ENCODE assay signal across 24 cellular contexts in the genomic region with DNA sequence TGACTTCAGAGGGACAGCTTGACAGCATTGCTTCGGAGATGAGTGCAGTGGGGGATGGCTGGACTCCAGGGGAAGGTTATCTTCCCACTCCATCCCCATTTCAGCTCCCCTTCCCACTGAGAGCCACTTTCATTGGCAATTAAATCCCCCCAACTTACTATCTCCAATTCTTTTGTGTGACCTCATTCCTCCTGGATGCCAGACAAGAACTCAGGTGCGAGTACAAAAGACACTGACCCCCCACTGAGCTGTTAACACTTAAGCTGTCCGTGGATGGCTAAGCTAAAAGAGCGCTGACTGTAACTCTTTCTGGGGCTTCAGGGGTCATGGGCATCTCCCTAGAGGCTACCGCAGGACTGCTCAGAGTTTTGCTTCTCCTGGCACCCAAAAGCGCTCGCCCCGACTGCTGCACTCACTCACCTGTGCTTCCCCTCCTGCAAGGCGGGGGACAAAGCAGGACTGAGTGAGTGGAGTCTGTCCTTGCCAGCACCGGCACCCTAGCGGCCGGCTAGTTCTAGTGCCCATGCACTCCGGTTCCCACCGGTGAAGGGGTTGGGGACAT. TPM values are rescaled to one million over a fixed set of nuclear protein-coding genes. Genes with fewer than 3 reads are reported as not detected.
DNase-seq lines count a peak whose midpoint lies in the region; ATAC-seq, FAIRE-seq and TF ChIP-seq lines count a peak whose summit lies in the region.
"Had no signal": no experiment of that assay in that cellular context is flagged by ENCODE, and none has a peak within 500 bp of the region (broad histone marks: within the 10 kb centered on the region; RNA-seq: fewer than 3 reads in every experiment).

No MANE protein-coding gene starts in this region.

- TF ChIP-seq EP300 in HepG2 (IDR thresholded peaks at IDR 0.05; ENCODE audit: low read depth in 2 of 2, low read length in 2 of 2) (no peak), HepG2 (CRISPR knock-in tag; IDR thresholded peaks at IDR 0.05; ENCODE audit: borderline replicate concordance) (no peak)

- H3K27ac Mint-ChIP-seq in activated naive CD4-positive, alpha-beta T cell treated with anti-CD3 and anti-CD28 coated beads, Interleukin-2, amount 10 ng/mL, durations not matched to agents 7 days and 5 days, result no peak overlapping the region
- H3K27ac Mint-ChIP-seq: activated CD4-positive, alpha-beta memory T cell treated with anti-CD3 and anti-CD28 coated beads, Interleukin-2, amount 10 ng/mL, durations not matched to agents 7 days and 5 days; CD14-positive monocyte had no signal

- DNase-seq in AG10803 (ENCODE audit: low read depth) (no peak), epithelial cell of esophagus (ENCODE audit: low read depth) (no peak), HepG2 (ENCODE audit: low spot score) (peak; percentile 20), dermis blood vessel endothelial cell (no peak)
- no peak for DNase-seq in activated naive CD4-positive, alpha-beta T cell treated with anti-CD3 and anti-CD28 coated beads, Interleukin-2, amount 10 ng/mL, durations not matched to agents 7 days and 5 days
- no peak for DNase-seq in activated naive CD4-positive, alpha-beta T cell treated with anti-CD3 and anti-CD28 coated beads, Interleukin-2, amount 50 U/mL, for 16 hours
- DNase-seq: activated CD4-positive, alpha-beta memory T cell treated with anti-CD3 and anti-CD28 coated beads, Interleukin-2, amount 10 ng/mL, durations not matched to agents 7 days and 5 days; activated naive CD4-positive, alpha-beta T cell treated with Interleukin-2 at 50 U/mL for 16 hours; anterior cingulate cortex; DMS 273 treated with DMSO at 0.1 percent for 48 hours; foreskin melanocyte; GF-D8; lower lobe of right lung; NCI-H1048; NCI-H2029; NCI-H446 treated with DMSO at 0.1 percent for 48 hours had no signal

- no peak overlapping the region for H3K4me2 ChIP-seq in HepG2 (ENCODE audit: low read depth, low read length)

- H3K4me3 Mint-ChIP-seq in activated naive CD4-positive, alpha-beta T cell treated with anti-CD3 and anti-CD28 coated beads, Interleukin-2, amount 10 ng/mL, durations not matched to agents 7 days and 5 days, result no peak overlapping the region
- H3K4me3 Mint-ChIP-seq: activated CD4-positive, alpha-beta memory T cell treated with anti-CD3 and anti-CD28 coated beads, Interleukin-2, amount 10 ng/mL, durations not matched to agents 7 days and 5 days; CD14-positive monocyte; central memory CD8-positive, alpha-beta T cell had no signal

- no peak for TF ChIP-seq POLR2A in HepG2 (IDR thresholded peaks at IDR 0.05; ENCODE audit: insufficient read depth in 1 of 2, low read depth in 2 of 2, low read length in 2 of 2)

- no peaks in the 10 kb centered on the region for H3K9me3 ChIP-seq in HUES64 (ENCODE audit: insufficient read depth, low read depth, low read length)
- H3K9me3 ChIP-seq in HepG2 (ENCODE audit: low read length), result peaks cover 4% of the 10 kb centered on the region; the same call in 1 of the 2 replicates
- H3K9me3 ChIP-seq: lower lobe of right lung had no signal

- POLR2A ChIA-PET in HepG2 (lab: Yijun Ruan, JAX), result no interaction called here

- no peak overlapping the region for H3K4me3 ChIP-seq in AG10803 (ENCODE audit: low read length)
- peak overlapping the region; percentile 43 for H3K4me3 ChIP-seq in HUES64 (ENCODE audit: low read length)
- H3K4me3 ChIP-seq in epithelial cell of esophagus (ENCODE audit: low read length), result no peak overlapping the region
- no peak overlapping the region; a peak in 1 of 6 replicates for H3K4me3 ChIP-seq in HepG2 (replicated peaks in 1 of 3; ENCODE audit: insufficient read depth in 1 of 3, low read depth in 2 of 3, low read length in 3 of 3)
- H3K4me3 ChIP-seq: lower lobe of right lung had no signal

- no peaks in the 10 kb centered on the region for H3K36me3 ChIP-seq in HUES64 (ENCODE audit: insufficient read depth, low read length)
- H3K36me3 ChIP-seq in HepG2 (replicated peaks in 1 of 2; ENCODE audit: control insufficient read depth in 1 of 2, insufficient read depth in 2 of 2, low read length in 2 of 2), result no peaks in the 10 kb centered on the region
- H3K36me3 ChIP-seq: lower lobe of right lung had no signal

- H3K9me3 Mint-ChIP-seq in activated naive CD4-positive, alpha-beta T cell treated with anti-CD3 and anti-CD28 coated beads, Interleukin-2, amount 10 ng/mL, durations not matched to agents 7 days and 5 days, result no peaks in the 10 kb centered on the region
- H3K9me3 Mint-ChIP-seq: activated CD4-positive, alpha-beta memory T cell treated with anti-CD3 and anti-CD28 coated beads, Interleukin-2, amount 10 ng/mL, durations not matched to agents 7 days and 5 days; central memory CD8-positive, alpha-beta T cell had no signal

- H3K27me3 ChIP-seq in HUES64 (ENCODE audit: insufficient read depth, low read length), result no peaks in the 10 kb centered on the region
- peaks cover 0 to 16% of the 10 kb centered on the region in 2 experiments; a peak in 1 of 5 replicates for H3K27me3 ChIP-seq in HepG2 (ENCODE audit: control insufficient read depth in 1 of 2, insufficient read depth in 2 of 2, low read length in 2 of 2)

- intact Hi-C loops in HepG2 (cut with micrococcal nuclease; ENCODE audit: unreplicated experiment), result no loop called here

- peak; percentile 95 for ATAC-seq in HepG2
- ATAC-seq in GM21526 (IDR thresholded peaks at IDR 0.05; ENCODE audit: low FRiP score, unreplicated experiment), result no peak
- ATAC-seq: lower lobe of right lung had no signal

- H3K4me1 ChIP-seq in HUES64 (ENCODE audit: insufficient read depth, low read length) (no peaks in the 10 kb centered on the region), HepG2 (ENCODE audit: insufficient read depth, low read length) (peaks cover 16% of the 10 kb centered on the region)

- no peaks in the 10 kb centered on the region for H4K20me1 ChIP-seq in HepG2 (ENCODE audit: insufficient read depth, low read length)

- no peaks in the 10 kb centered on the region for H3K36me3 Mint-ChIP-seq in activated naive CD4-positive, alpha-beta T cell treated with anti-CD3 and anti-CD28 coated beads, Interleukin-2, amount 10 ng/mL, durations not matched to agents 7 days and 5 days
- H3K36me3 Mint-ChIP-seq: CD14-positive monocyte had no signal

- WGBS in HUES64, result 14% methylated on average over 14 of the region's 14 CpGs
- 14% methylated on average over 14 of the region's 14 CpGs for WGBS in HepG2 (ENCODE audit: low lambda C conversion rate)

- CTCF ChIA-PET in HepG2 (lab: Yijun Ruan, JAX; ENCODE audit: low intra/inter-chr PET ratio, low total read pairs), result no interaction called here
- CTCF ChIA-PET in activated naive CD4-positive, alpha-beta T cell treated with anti-CD3 and anti-CD28 coated beads, Interleukin-2, amount 10 ng/mL, durations not matched to agents 7 days and 5 days (lab: Charles Lee), result no interaction called here

- H3K4me1 Mint-ChIP-seq in activated naive CD4-positive, alpha-beta T cell treated with anti-CD3 and anti-CD28 coated beads, Interleukin-2, amount 10 ng/mL, durations not matched to agents 7 days and 5 days, result peaks cover 14% of the 10 kb centered on the region
- H3K4me1 Mint-ChIP-seq: central memory CD8-positive, alpha-beta T cell had no signal

- peak overlapping the region; percentile 3; the same call in 1 of the 2 replicates for H3K27ac ChIP-seq in HUES64 (ENCODE audit: low read depth, low read length)
- H3K27ac ChIP-seq in HepG2 (ENCODE audit: extremely low read length, insufficient read depth, low read length), result no peak overlapping the region
- H3K27ac ChIP-seq: lower lobe of right lung had no signal

- FAIRE-seq in HepG2 (lab: Jason Lieb, UNC), result peak; percentile 12
- FAIRE-seq: islet of Langerhans had no signal

- H2AFZ ChIP-seq in HepG2 (ENCODE audit: low read length), result no peak overlapping the region

- no peaks in the 10 kb centered on the region for H3K79me2 ChIP-seq in HepG2 (ENCODE audit: insufficient read depth, low read length)

- H3K9ac ChIP-seq in HUES64 (ENCODE audit: low read depth, low read length) (no peak overlapping the region), HepG2 (ENCODE audit: insufficient read depth, low read depth, low read length) (no peak overlapping the region)

- 0 out of 2 replicates have a peak, but pooled peaks have one; percentile 8 for TF ChIP-seq RAD21 in HepG2 (CRISPR knock-in tag; IDR thresholded peaks at IDR 0.05)

- peaks cover 20% of the 10 kb centered on the region for H3K27me3 Mint-ChIP-seq in activated naive CD4-positive, alpha-beta T cell treated with anti-CD3 and anti-CD28 coated beads, Interleukin-2, amount 10 ng/mL, durations not matched to agents 7 days and 5 days
- H3K27me3 Mint-ChIP-seq: central memory CD8-positive, alpha-beta T cell had no signal

- BruUV-seq in HepG2 (replicated peaks; lab: Mats Ljungman, UMichigan), result no TSS peak

- TF ChIP-seq CTCF in AG10803 (conservative IDR thresholded peaks at IDR 0.05; ENCODE audit: low read length) (0 out of 2 replicates have a peak, but pooled peaks have one; percentile 2), epithelial cell of esophagus (IDR thresholded peaks at IDR 0.05; ENCODE audit: insufficient read depth, low read depth, low read length, missing control alignments) (peak; percentile 8), HepG2 (CRISPR knock-in tag; IDR thresholded peaks at IDR 0.05) (peak; percentile 40)

- in situ Hi-C loops in HepG2 (cut with HindIII; ENCODE audit: extremely low pct_ligation_motif_present, low pct_unique_long_range_greater_than_20kb), result no loop called here

RNA-seq across cellular contexts. Expression of gene FBXO47, which starts 44.8 kb away (rescaled TPM):
- not detected for polyA plus RNA-seq in HUES64 (2013, experiment 1 of 2)
- polyA plus RNA-seq in HUES64 (2013, experiment 2 of 2), result not detected
- total RNA-seq in HepG2 (2016; rRNA removed; fragmentation: Illumina TruSeq; extraction: Trizol) (not detected in 2 replicates), dermis blood vessel endothelial cell (not detected in 2 replicates)
- total RNA-seq in HepG2 (2016; cell fraction: cytosol; rRNA removed; fragmentation: Illumina TruSeq; extraction: Trizol; ENCODE audit: low read depth), result not detected in 2 replicates
- not detected in 2 replicates for total RNA-seq in HepG2 (2016; cell fraction: insoluble cytoplasmic fraction; rRNA removed; fragmentation: Illumina TruSeq; extraction: Trizol)
- not detected in 2 replicates for total RNA-seq in HepG2 (2016; cell fraction: membrane; rRNA removed; fragmentation: Illumina TruSeq; extraction: Trizol)
- total RNA-seq in HepG2 (2016; cell fraction: nucleus; rRNA removed; fragmentation: Illumina TruSeq; extraction: Trizol), result not detected in 2 replicates
- not detected in 2 replicates for polyA plus RNA-seq in HepG2 (2011; rRNA removed)
- polyA plus RNA-seq in HepG2 (2011; cell fraction: cytosol; rRNA removed), result not detected in 2 replicates
- polyA plus RNA-seq in HepG2 (2011; cell fraction: nucleus; rRNA removed), result not detected in 2 replicates
- not detected in 2 replicates for polyA plus RNA-seq in HepG2 (2012)
- polyA plus RNA-seq in HepG2 (2016; cell fraction: cytosol; fragmentation: Illumina TruSeq; extraction: Trizol; ENCODE audit: low read depth), result not detected in 2 replicates
- polyA plus RNA-seq in HepG2 (2016; cell fraction: insoluble cytoplasmic fraction; fragmentation: Illumina TruSeq; extraction: Trizol; ENCODE audit: low read depth), result not detected in 2 replicates
- polyA plus RNA-seq in HepG2 (2016; cell fraction: membrane; fragmentation: Illumina TruSeq; extraction: Trizol; ENCODE audit: low read depth), result not detected in 2 replicates
- polyA plus RNA-seq in HepG2 (2016; cell fraction: nucleus; fragmentation: Illumina TruSeq; extraction: Trizol; ENCODE audit: insufficient read depth, low read depth), result not detected in 2 replicates
- polyA minus RNA-seq in HepG2 (2011; rRNA and poly(A)+ RNA removed; ENCODE audit: low replicate concordance), result not detected in 2 replicates
- not detected in 2 replicates for polyA minus RNA-seq in HepG2 (2011; cell fraction: cytosol; rRNA and poly(A)+ RNA removed)
- not detected in 2 replicates for polyA minus RNA-seq in HepG2 (2011; cell fraction: nucleus; rRNA and poly(A)+ RNA removed)
- total RNA-seq: activated CD4-positive, alpha-beta memory T cell treated with anti-CD3 and anti-CD28 coated beads, Interleukin-2, amount 10 ng/mL, durations not matched to agents 7 days and 5 days; LHCN-M2; lower lobe of right lung; ureter had no signal
- polyA plus RNA-seq: CD14-positive monocyte, esophagus had no signal
